ENCODE assay signal across 35 cellular contexts in genomic region chr3:142768338-142768737, GRCh38. TPM values are rescaled to one million over a fixed set of nuclear protein-coding genes. Genes with fewer than 3 reads are reported as not detected.
A peak's percentile ranks its signal among the peaks of the same experiment; 100 is the strongest.
DNase-seq lines count a peak whose midpoint lies in the region; ATAC-seq, FAIRE-seq and TF ChIP-seq lines count a peak whose summit lies in the region.
"Had no signal": no experiment of that assay in that cellular context is flagged by ENCODE, and none has a peak within 500 bp of the region (broad histone marks: within the 10 kb centered on the region; RNA-seq: fewer than 3 reads in every experiment).

No MANE protein-coding gene starts in this region.

- H3K4me2 ChIP-seq in A549: no peak overlapping the region
- no peak overlapping the region for H3K4me2 ChIP-seq in K562 (ENCODE audit: insufficient read depth, low read length)
- H3K4me2 ChIP-seq: BLaER1; BLaER1 treated with 17β-estradiol and CSF1 and Interleukin-3, amounts not matched to agents 10 nM and 100 nM had no signal

- H3K9me3 Mint-ChIP-seq in natural killer cell treated with Interleukin-12 subunit alpha and Interleukin-12 subunit beta and Interleukin-15 and Interleukin-18, amount 100 ng/mL, for 72 hours: peaks cover 5% of the 10 kb centered on the region

- no peak for ATAC-seq in A549
- no peak for ATAC-seq in K562
- no peak for ATAC-seq in right cardiac atrium
- no peak for ATAC-seq in natural killer cell treated with Interleukin-12 subunit alpha and Interleukin-12 subunit beta and Interleukin-15 and Interleukin-18, amount 100 ng/mL, for 72 hours
- ATAC-seq: CD8-positive, alpha-beta T cell had no signal

- BruUV-seq in K562 (replicated peaks; lab: Mats Ljungman, UMichigan) (no TSS peak), A673 (replicated peaks; lab: Mats Ljungman, UMichigan) (no TSS peak)

- H3K4me1 ChIP-seq in A549 (no peaks in the 10 kb centered on the region), HEK293 (ENCODE audit: control insufficient read depth, insufficient read depth, low read length) (no peaks in the 10 kb centered on the region), K562 (replicated peaks in 1 of 2; ENCODE audit: control insufficient read depth in 2 of 2, insufficient read depth in 2 of 2, low read length in 2 of 2) (no peaks in the 10 kb centered on the region), small intestine (ENCODE audit: control insufficient read depth in 2 of 2, insufficient read depth in 1 of 2, low read depth in 1 of 2, low read length in 1 of 2) (no peaks in the 10 kb centered on the region), right cardiac atrium (ENCODE audit: control insufficient read depth, insufficient read depth, low read length) (no peaks in the 10 kb centered on the region), A673 (ENCODE audit: insufficient read depth, low read length, poor library complexity, severe bottlenecking) (no peaks in the 10 kb centered on the region)
- H3K4me1 ChIP-seq: BE2C; BLaER1; BLaER1 treated with 17β-estradiol and CSF1 and Interleukin-3, amounts not matched to agents 10 nM and 100 nM; Caco-2 had no signal

- peaks cover 8 to 12% of the 10 kb centered on the region in 2 experiments; a peak in 1 of 3 replicates for H3K36me3 ChIP-seq in HEK293 (ENCODE audit: control insufficient read depth in 2 of 2, insufficient read depth in 1 of 2, low read length in 2 of 2)
- H3K36me3 ChIP-seq in K562 (ENCODE audit: control insufficient read depth, insufficient read depth, low read length): no peaks in the 10 kb centered on the region
- no peaks in the 10 kb centered on the region for H3K36me3 ChIP-seq in small intestine (ENCODE audit: control insufficient read depth in 2 of 2, insufficient read depth in 2 of 2, low read length in 2 of 2)
- no peaks in the 10 kb centered on the region for H3K36me3 ChIP-seq in A673 (ENCODE audit: insufficient read depth, low read length, poor library complexity, severe bottlenecking)
- H3K36me3 ChIP-seq: BE2C had no signal

- H3K27me3 ChIP-seq in K562 (ENCODE audit: control insufficient read depth in 2 of 2, insufficient read depth in 2 of 2, low read length in 2 of 2) (no peaks in the 10 kb centered on the region), small intestine (ENCODE audit: control insufficient read depth in 2 of 2, insufficient read depth in 2 of 2, low read length in 2 of 2) (no peaks in the 10 kb centered on the region), right cardiac atrium (ENCODE audit: control insufficient read depth, insufficient read depth) (no peaks in the 10 kb centered on the region), A673 (replicated peaks; ENCODE audit: insufficient read depth, low read depth, low read length, poor library complexity) (no peaks in the 10 kb centered on the region)
- H3K27me3 ChIP-seq: BE2C; BLaER1; BLaER1 treated with 17β-estradiol and CSF1 and Interleukin-3, amounts not matched to agents 10 nM and 100 nM had no signal

- TF ChIP-seq POLR2A in A549 (IDR thresholded peaks at IDR 0.05; ENCODE audit: low read length): no peak
- no peak for TF ChIP-seq POLR2A in K562 (conservative IDR thresholded peaks at IDR 0.05)

- intact Hi-C loops in K562 (cut with micrococcal nuclease) (no loop called here), right cardiac atrium (cut with DNase I) (no loop called here), A673 (cut with micrococcal nuclease; ENCODE audit: unreplicated experiment) (no loop called here)

- peaks cover 13 to 18% of the 10 kb centered on the region in 2 donors for H3K27me3 Mint-ChIP-seq in natural killer cell treated with Interleukin-12 subunit alpha and Interleukin-12 subunit beta and Interleukin-15 and Interleukin-18, amount 100 ng/mL, for 72 hours
- H3K27me3 Mint-ChIP-seq: CD4-positive, alpha-beta memory T cell; CD4-positive, alpha-beta T cell had no signal

- no peak overlapping the region for H2AFZ ChIP-seq in K562 (ENCODE audit: low read depth, low read length)

- POLR2A ChIA-PET in A549 (lab: Yijun Ruan, JAX): no interaction called here
- POLR2A ChIA-PET in HEK293 (lab: Yijun Ruan, JAX): no interaction called here
- POLR2A ChIA-PET in K562 (lab: Yijun Ruan, JAX): no interaction called here
- POLR2A ChIA-PET in A673 (lab: Charles Lee; ENCODE audit: low non-redundant PET): no interaction called here

- no peak for TF ChIP-seq CTCF in A549 (IDR thresholded peaks at IDR 0.05)
- no peak for TF ChIP-seq CTCF in HEK293 (tag by site-specific recombination; IDR thresholded peaks at IDR 0.05)
- no peak for TF ChIP-seq CTCF in K562 (IDR thresholded peaks at IDR 0.05 in 2 of 3, conservative IDR thresholded peaks at IDR 0.05 in 1 of 3; ENCODE audit: insufficient read depth in 2 of 3, low read depth in 1 of 3, low read length in 3 of 3)
- TF ChIP-seq CTCF in A673 (conservative IDR thresholded peaks at IDR 0.05; ENCODE audit: low read depth, low read length): no peak

- H3K9me3 ChIP-seq in A549 (peaks cover 11% of the 10 kb centered on the region; the same call in 1 of the 3 replicates), HEK293 (ENCODE audit: control insufficient read depth, insufficient read depth, low read depth, low read length) (no peaks in the 10 kb centered on the region), K562 (replicated peaks; ENCODE audit: control insufficient read depth, insufficient read depth, low read depth, low read length) (no peaks in the 10 kb centered on the region), small intestine (ENCODE audit: control insufficient read depth, low read depth) (no peaks in the 10 kb centered on the region), right cardiac atrium (ENCODE audit: control insufficient read depth, low read length) (no peaks in the 10 kb centered on the region), A673 (ENCODE audit: low read depth, low read length, poor library complexity, severe bottlenecking) (no peaks in the 10 kb centered on the region)
- H3K9me3 ChIP-seq: BE2C, Caco-2 had no signal

- FAIRE-seq in A549 (lab: Jason Lieb, UNC) (peak; percentile 32), K562 (lab: Jason Lieb, UNC) (no peak), small intestine (lab: Jason Lieb, UNC) (peak; percentile 71)
- FAIRE-seq: D721Med had no signal

- H3K36me3 Mint-ChIP-seq in natural killer cell treated with Interleukin-12 subunit alpha and Interleukin-12 subunit beta and Interleukin-15 and Interleukin-18, amount 100 ng/mL, for 72 hours: peaks cover 17% of the 10 kb centered on the region
- H3K36me3 Mint-ChIP-seq: CD14-positive monocyte had no signal

- H3K27ac ChIP-seq in A549 (no peak overlapping the region), HEK293 (ENCODE audit: extremely low read depth, low read depth, low read length) (no peak overlapping the region), K562 (ENCODE audit: extremely low read depth, low read depth, low read length) (no peak overlapping the region), small intestine (ENCODE audit: low read depth in 1 of 2, low read length in 1 of 2) (no peak overlapping the region), right cardiac atrium (ENCODE audit: low read length) (no peak overlapping the region), A673 (ENCODE audit: low read depth, low read length, poor library complexity, severe bottlenecking) (no peak overlapping the region)
- H3K27ac ChIP-seq: 22Rv1; BLaER1; BLaER1 treated with 17β-estradiol and CSF1 and Interleukin-3, amounts not matched to agents 10 nM and 100 nM; C4-2B had no signal

- TF ChIP-seq RAD21 in A549 (conservative IDR thresholded peaks at IDR 0.05 in 1 of 2, IDR thresholded peaks at IDR 0.05 in 1 of 2): no peak
- no peak for TF ChIP-seq RAD21 in K562 (CRISPR knock-in tag; conservative IDR thresholded peaks at IDR 0.05 in 1 of 2, IDR thresholded peaks at IDR 0.05 in 1 of 2)

- no peak for DNase-seq in A549 (ENCODE audit: low read depth in 1 of 2, low spot score in 1 of 2)
- DNase-seq in K562 (ENCODE audit: extremely low read depth in 1 of 4, low spot score in 3 of 4): no peak
- no peak for DNase-seq in small intestine
- no peak for DNase-seq in right cardiac atrium
- no peak for DNase-seq in A673 (ENCODE audit: low spot score)
- DNase-seq in natural killer cell treated with Interleukin-12 subunit alpha and Interleukin-12 subunit beta and Interleukin-15 and Interleukin-18, amount 100 ng/mL, for 72 hours (ENCODE audit: low spot score): no peak
- DNase-seq in NCI-H226: no peak
- DNase-seq: 8988T; ACHN; AML-193; BE2C; C1 segment of cervical spinal cord; Caco-2; Calu3; CD4-positive, alpha-beta memory T cell; CD4-positive, alpha-beta T cell; CD4-positive, CD25-positive, alpha-beta regulatory T cell; CD8-positive, alpha-beta memory T cell; CD8-positive, alpha-beta T cell; COR-L47; DMS 273 treated with DMSO at 0.1 percent for 48 hours; DMS153; DMS53; DMS79; DMS79 treated with DMSO at 0.1 percent for 48 hours; DND-41; EL had no signal

- H3K79me2 ChIP-seq in K562 (ENCODE audit: control insufficient read depth, insufficient read depth, low read length): no peaks in the 10 kb centered on the region

- H3K4me1 Mint-ChIP-seq in natural killer cell treated with Interleukin-12 subunit alpha and Interleukin-12 subunit beta and Interleukin-15 and Interleukin-18, amount 100 ng/mL, for 72 hours (ENCODE audit: low read depth in 2 of 2): no peaks in the 10 kb centered on the region
- H3K4me1 Mint-ChIP-seq: B cell; CD14-positive monocyte; CD4-positive, alpha-beta memory T cell; CD8-positive, alpha-beta memory T cell had no signal

- H3K4me3 ChIP-seq in A549: no peak overlapping the region
- no peak overlapping the region for H3K4me3 ChIP-seq in HEK293 (ENCODE audit: low read depth, low read length)
- no peak overlapping the region for H3K4me3 ChIP-seq in K562
- H3K4me3 ChIP-seq in small intestine (ENCODE audit: low read depth in 1 of 2, low read length in 2 of 2): no peak overlapping the region
- no peak overlapping the region for H3K4me3 ChIP-seq in right cardiac atrium (ENCODE audit: low read length)
- H3K4me3 ChIP-seq in A673 (ENCODE audit: low read depth, low read length, poor library complexity, severe bottlenecking): no peak overlapping the region
- H3K4me3 ChIP-seq: BLaER1; BLaER1 treated with 17β-estradiol and CSF1 and Interleukin-3, amounts not matched to agents 10 nM and 100 nM had no signal

- CTCF ChIA-PET in A549 (lab: Yijun Ruan, JAX): interaction anchor here (1.3 kb wide), 1 partner anchor 60 kb away, joined by 4 read pairs; no protein-coding TSS in a partner anchor
- CTCF ChIA-PET in HEK293 (lab: Yijun Ruan, JAX): no interaction called here
- CTCF ChIA-PET in K562 (lab: Yijun Ruan, JAX; ENCODE audit: low intra/inter-chr PET ratio): no interaction called here
- CTCF ChIA-PET in A673 (lab: Charles Lee): no interaction called here

- no peak overlapping the region for H3K27ac Mint-ChIP-seq in natural killer cell treated with Interleukin-12 subunit alpha and Interleukin-12 subunit beta and Interleukin-15 and Interleukin-18, amount 100 ng/mL, for 72 hours
- H3K27ac Mint-ChIP-seq: B cell; CD14-positive monocyte; CD4-positive, alpha-beta T cell; CD4-positive, CD25-positive, alpha-beta regulatory T cell; CD8-positive, alpha-beta T cell had no signal

- no peak overlapping the region for H3K9ac ChIP-seq in K562 (ENCODE audit: insufficient read depth in 1 of 2, low read depth in 2 of 2, low read length in 2 of 2)
- H3K9ac ChIP-seq: BLaER1; BLaER1 treated with 17β-estradiol and CSF1 and Interleukin-3, amounts not matched to agents 10 nM and 100 nM had no signal

- H3K9me1 ChIP-seq in K562 (ENCODE audit: control insufficient read depth, insufficient read depth, low read length): no peaks in the 10 kb centered on the region

- H3K4me3 Mint-ChIP-seq in natural killer cell treated with Interleukin-12 subunit alpha and Interleukin-12 subunit beta and Interleukin-15 and Interleukin-18, amount 100 ng/mL, for 72 hours: no peak overlapping the region
- H3K4me3 Mint-ChIP-seq: B cell; CD14-positive monocyte; CD4-positive, alpha-beta memory T cell; CD4-positive, alpha-beta T cell; CD4-positive, CD25-positive, alpha-beta regulatory T cell; CD8-positive, alpha-beta memory T cell; CD8-positive, alpha-beta T cell had no signal

- TF ChIP-seq EP300 in A549 (IDR thresholded peaks at IDR 0.05) (no peak), K562 (IDR thresholded peaks at IDR 0.05; ENCODE audit: low read length) (no peak)

- in situ Hi-C loops in K562 (cut with MboI): no loop called here

- H4K20me1 ChIP-seq in K562 (replicated peaks; ENCODE audit: control insufficient read depth, insufficient read depth, low read length): no peaks in the 10 kb centered on the region
- H4K20me1 ChIP-seq: BLaER1; BLaER1 treated with 17β-estradiol and CSF1 and Interleukin-3, amounts not matched to agents 10 nM and 100 nM had no signal

RNA-seq across cellular contexts. Expression of gene TRPC1, which starts 44.5 kb away (rescaled TPM):
- polyA plus RNA-seq in A549 (2011; rRNA removed) (26.1 and 32.2 TPM in 2 replicates), A549 (2017; fragmentation: RNase III; extraction: RNeasy Plus Mini Kit Qiagen cat#74134 plus additional on column Dnase treatment) (10.1 to 11.8 TPM (median 10.3 TPM) in 3 replicates), K562 (2011; rRNA removed) (1.9 and 2.0 TPM in 2 replicates), K562 (2014; fragmentation: Illumina TruSeq; extraction: Trizol) (3.0 and 3.5 TPM in 2 replicates), K562 (2014; fragmentation: Nextera tagmentation; extraction: Ambion mirVana) (1 to 10 TPM; 1.4 to 2.2 TPM), K562 (2014; rRNA removed) (2.6 and 3.5 TPM in 2 replicates), small intestine (1 to 10 TPM in 1 of 3 donors, under 1 TPM in 2; 0.22 to 1.7 (median 0.54) TPM), right cardiac atrium (11.1 TPM)
- 7.8 and 8.4 TPM in 2 replicates for polyA plus RNA-seq in A549 (2012; cell fraction: cytosol; rRNA removed)
- polyA plus RNA-seq in A549 (2012; cell fraction: nucleus; rRNA removed): 12.2 and 13.4 TPM in 2 replicates
- 33.8 and 42.6 TPM in 2 replicates for polyA minus RNA-seq in A549 (2011; rRNA and poly(A)+ RNA removed)
- 6.4 and 31.1 TPM in 2 replicates for total RNA-seq in K562 (2011; cell fraction: chromatin; rRNA removed; ENCODE audit: low replicate concordance)
- 3.3 and 9.9 TPM in 2 replicates for total RNA-seq in K562 (2011; cell fraction: nucleolus; rRNA removed)
- 7.2 and 12.1 TPM in 2 replicates for total RNA-seq in K562 (2011; cell fraction: nucleoplasm; rRNA removed)
- total RNA-seq in K562 (2014; rRNA removed) (2.8 and 4.1 TPM in 2 replicates), K562 (2014; rRNA removed; fragmentation: Illumina TruSeq; extraction: Trizol) (5.7 and 6.5 TPM in 2 replicates), K562 (2015; rRNA removed; fragmentation: Illumina TruSeq; extraction: Trizol) (4.1 and 6.2 TPM in 2 replicates), K562 (2021) (4.2 and 4.6 TPM in 2 replicates), right cardiac atrium (10 to 100 TPM; 18.6 to 23.6 (median 21.4) TPM), A673 (2021) (0.88 and 1.3 TPM in 2 replicates)
- 0.49 and 0.50 TPM in 2 replicates for polyA plus RNA-seq in K562 (2011; cell fraction: cytosol; rRNA removed)
- 1.4 and 3.2 TPM in 2 replicates for polyA plus RNA-seq in K562 (2011; cell fraction: nucleus; rRNA removed)
- polyA plus RNA-seq in K562 (2012): 3.2 and 3.5 TPM in 2 replicates
- 2.0 and 5.1 TPM in 2 replicates for polyA minus RNA-seq in K562 (2011; rRNA and poly(A)+ RNA removed)
- 3.1 and 4.7 TPM in 2 replicates for polyA minus RNA-seq in K562 (2011; cell fraction: cytosol; rRNA and poly(A)+ RNA removed)
- polyA minus RNA-seq in K562 (2011; cell fraction: nucleus; rRNA and poly(A)+ RNA removed): 3.9 and 4.1 TPM in 2 replicates
- 1 to 10 TPM in 1 of 2 donors, under 1 TPM in 1; 0.29 to 1.8 TPM for total RNA-seq in natural killer cell treated with Interleukin-12 subunit alpha and Interleukin-12 subunit beta and Interleukin-15 and Interleukin-18, amount 100 ng/mL, for 72 hours
- polyA plus RNA-seq: CD14-positive monocyte had no signal
